ENCODE assay signal across 25 cellular contexts in genomic region chr17:58280480-58281217, GRCh38. TPM values are rescaled to one million over a fixed set of nuclear protein-coding genes. Genes with fewer than 3 reads are reported as not detected.
DNase-seq lines count a peak whose midpoint lies in the region; ATAC-seq and TF ChIP-seq lines count a peak whose summit lies in the region.
"Had no signal": no experiment of that assay in that cellular context is flagged by ENCODE, and none has a peak within 500 bp of the region (broad histone marks: within the 10 kb centered on the region; RNA-seq: fewer than 3 reads in every experiment).

Gene MPO, minus strand, starts transcription at chr17:58280935. Its CDS starts 177 bp downstream, at chr17:58280758.

- no peak for TF ChIP-seq CTCF in Loucy (conservative IDR thresholded peaks at IDR 0.05; ENCODE audit: low read length)
- no peak for TF ChIP-seq CTCF in WERI-Rb-1 (IDR thresholded peaks at IDR 0.05; ENCODE audit: low read depth, low read length)
- no peak for TF ChIP-seq CTCF in osteoblast (IDR thresholded peaks at IDR 0.05; ENCODE audit: extremely low read depth, low read depth, low read length)

- peak within 1 kb of the TSS; percentile 42 for H3K4me3 ChIP-seq in Loucy (ENCODE audit: low read length, poor library complexity, severe bottlenecking)
- no peak within 1 kb of the TSS for H3K4me3 ChIP-seq in WERI-Rb-1 (ENCODE audit: low read depth, low read length)
- no peak within 1 kb of the TSS for H3K4me3 ChIP-seq in osteoblast (ENCODE audit: insufficient read depth, low read length)

- H3K27ac ChIP-seq in WERI-Rb-1 (peak within 1 kb of the TSS; percentile 17; the same call in 1 of the 2 replicates), osteoblast (ENCODE audit: low read depth, low read length) (no peak within 1 kb of the TSS)
- H3K27ac ChIP-seq: dorsolateral prefrontal cortex, KMS-11 had no signal

- ATAC-seq in HG03342 (IDR thresholded peaks at IDR 0.05; ENCODE audit: unreplicated experiment) (no peak), GM19467 (IDR thresholded peaks at IDR 0.05; ENCODE audit: unreplicated experiment) (no peak)
- ATAC-seq: left lobe of liver had no signal

- H3F3A ChIP-seq in Loucy (ENCODE audit: low read depth): no peaks in the 10 kb centered on the region

- peak; percentile 24 for DNase-seq in D341Med (ENCODE audit: low spot score)
- DNase-seq in WERI-Rb-1: peak; percentile 35
- DNase-seq in osteoblast (ENCODE audit: insufficient read length, low spot score, missing footprints): peak; percentile 76
- DNase-seq in NCI-H1694 (lab: John Stamatoyannopoulos, UW): no peak
- DNase-seq in SHP77 treated with DMSO at 0.1 percent for 48 hours (lab: John Stamatoyannopoulos, UW): no peak
- DNase-seq: activated CD4-positive, alpha-beta T cell treated with anti-CD3 and anti-CD28 coated beads for 1 hour; anterior cingulate cortex; central memory CD4-positive, alpha-beta T cell; dorsolateral prefrontal cortex; GF-D8; HFFc6; NCI-H1105; NCI-H2081; nephron progenitor cell; NK-92 treated with Interleukin-12 subunit alpha and Interleukin-12 subunit beta, amount 100 ng/mL, for 24 hours; stimulated activated CD4-positive, alpha-beta T cell treated with anti-CD3 and anti-CD28 coated beads, Interleukin-2, amount 100 ng/mL, for 24 hours; stimulated activated naive CD4-positive, alpha-beta T cell treated with Interleukin-2 at 50 U/mL for 16 hours had no signal

- H2AFZ ChIP-seq in Loucy (ENCODE audit: low read length): no peak within 1 kb of the TSS
- H2AFZ ChIP-seq in osteoblast (ENCODE audit: low read length): no peak within 1 kb of the TSS

- H3K4me2 ChIP-seq in Loucy (ENCODE audit: low read depth, low read length, poor library complexity, severe bottlenecking) (peak within 1 kb of the TSS; percentile 69), osteoblast (ENCODE audit: insufficient read depth, low read length) (no peak within 1 kb of the TSS)
- H3K4me2 ChIP-seq: KMS-11 had no signal

- H3K9me3 ChIP-seq in Loucy (ENCODE audit: insufficient read depth, low read depth, low read length) (no peaks in the 10 kb centered on the region), WERI-Rb-1 (ENCODE audit: severe bottlenecking) (peaks cover 4% of the 10 kb centered on the region), osteoblast (ENCODE audit: low read depth, low read length) (no peaks in the 10 kb centered on the region)

- peak within 1 kb of the TSS; percentile 7 for H3K9ac ChIP-seq in Loucy (ENCODE audit: low read depth, low read length, poor library complexity, severe bottlenecking)
- H3K9ac ChIP-seq: KMS-11 had no signal

- no peaks in the 10 kb centered on the region for H3K79me2 ChIP-seq in Loucy (ENCODE audit: insufficient read depth, low read length)
- no peaks in the 10 kb centered on the region for H3K79me2 ChIP-seq in osteoblast (ENCODE audit: insufficient read depth, low read length)

- H3K4me1 ChIP-seq in Loucy (ENCODE audit: insufficient read depth, low read length, poor library complexity, severe bottlenecking): peaks cover 49% of the 10 kb centered on the region
- no peaks in the 10 kb centered on the region for H3K4me1 ChIP-seq in osteoblast (ENCODE audit: insufficient read depth, low read length)

- no peaks in the 10 kb centered on the region for H3K9me2 ChIP-seq in Loucy (replicated peaks; ENCODE audit: low read depth, low read length)

- H4K20me1 ChIP-seq in Loucy (ENCODE audit: insufficient read depth, low read length, poor library complexity, severe bottlenecking) (no peaks in the 10 kb centered on the region), osteoblast (ENCODE audit: insufficient read depth, low read length) (no peaks in the 10 kb centered on the region)

- H3K27me3 ChIP-seq in Loucy (ENCODE audit: insufficient read depth, low read length, poor library complexity, severe bottlenecking): no peaks in the 10 kb centered on the region
- H3K27me3 ChIP-seq in WERI-Rb-1 (ENCODE audit: insufficient read depth, low read depth, severe bottlenecking): no peaks in the 10 kb centered on the region
- H3K27me3 ChIP-seq in osteoblast (ENCODE audit: insufficient read depth, low read length): peaks cover 7% of the 10 kb centered on the region

- no peaks in the 10 kb centered on the region for H3K36me3 ChIP-seq in Loucy (ENCODE audit: insufficient read depth, low read length)
- H3K36me3 ChIP-seq in WERI-Rb-1: no peaks in the 10 kb centered on the region
- no peaks in the 10 kb centered on the region for H3K36me3 ChIP-seq in osteoblast (ENCODE audit: insufficient read depth, low read length)

RNA-seq across cellular contexts. Expression of gene MPO, which starts in this region (rescaled TPM):
- total RNA-seq in osteoblast: under 0.01 TPM in 1 of 2 replicates, not detected in the other
- total RNA-seq: endothelial cell of umbilical vein, HFFc6, mesothelial cell of epicardium, NCI-H460 had no signal

Comparison
In these comparisons a context has a peak if more than half of its experiments do, and no peak if none do; other contexts are left out.
1. Peak in DNase-seq in osteoblast; RNA of the gene not detected or under 1 TPM.
2. DNase-seq: peak in D341Med (single experiment) and WERI-Rb-1 (single experiment); none in NCI-H1694 (single experiment) and SHP77 treated with DMSO at 0.1 percent for 48 hours (single experiment).